In genomic region chr12:90915353-90915752, GRCh38 we compare ENCODE assay signal across 40 cellular contexts. TPM values are rescaled to one million over a fixed set of nuclear protein-coding genes. Genes with fewer than 3 reads are reported as not detected.
"Had no signal": no experiment of that assay in that cellular context is flagged by ENCODE, and none has a peak within 500 bp of the region (broad histone marks: within the 10 kb centered on the region; RNA-seq: fewer than 3 reads in every experiment).

No MANE protein-coding gene starts in this region.

- H2AFZ ChIP-seq: PC-9 had no signal

- H3K27me3 ChIP-seq: body of pancreas, breast epithelium had no signal

- H3K4me2 ChIP-seq: PC-9 had no signal

- DNase-seq: activated CD4-positive, alpha-beta memory T cell treated with anti-CD3 and anti-CD28 coated beads, Interleukin-2, amount 10 ng/mL, durations not matched to agents 7 days and 5 days; activated CD4-positive, alpha-beta T cell treated with anti-CD3 and anti-CD28 coated beads for 1 hour; activated CD4-positive, alpha-beta T cell treated with anti-CD3 and anti-CD28 coated beads for 48 hours; activated CD4-positive, CD25-positive, alpha-beta regulatory T cell; activated CD8-positive, alpha-beta memory T cell treated with anti-CD3 and anti-CD28 coated beads for 24 hours; activated CD8-positive, alpha-beta memory T cell treated with anti-CD3 and anti-CD28 coated beads, Interleukin-2, amount 10 ng/mL, durations not matched to agents 7 days and 5 days; activated CD8-positive, alpha-beta memory T cell treated with anti-CD3 and anti-CD28 coated beads, Interleukin-2, amount 50 U/mL, for 48 hours; activated effector memory CD4-positive, alpha-beta T cell treated with Interleukin-2 at 50 U/mL for 16 hours; activated naive CD4-positive, alpha-beta T cell treated with anti-CD3 and anti-CD28 coated beads, Interleukin-2, amount 50 U/mL, for 16 hours; activated naive CD8-positive, alpha-beta T cell treated with anti-CD3 and anti-CD28 coated beads for 36 hours; activated T-cell treated with anti-CD3 and anti-CD28 coated beads, Interleukin-2, amount 50 U/mL, for 48 hours; amniotic stem cell; body of pancreas; Karpas-422; NCI-H1048; NCI-H1105 treated with DMSO at 0.1 percent for 48 hours; NCI-H1436; NCI-H1694; NCI-H1930; NCI-H2081 treated with DMSO at 0.1 percent for 48 hours; NCI-H2171 treated with DMSO at 0.1 percent for 48 hours; NCI-H2227 treated with DMSO at 0.1 percent for 48 hours; NCI-H510A; NCI-H526; NCI-H748 treated with DMSO at 0.1 percent for 48 hours; NK-92 treated with Interleukin-12 subunit alpha and Interleukin-12 subunit beta, amount 100 ng/mL, for 24 hours; PC-9; SIG-M5; T1000; WERI-Rb-1 had no signal

- H3K36me3 ChIP-seq: breast epithelium, WERI-Rb-1 had no signal

- H3K4me3 ChIP-seq: body of pancreas, breast epithelium, PC-9 had no signal

- FAIRE-seq: astrocyte, RCC 7860 had no signal

- H3K27ac ChIP-seq: body of pancreas, breast epithelium, PC-9, RWPE1, WERI-Rb-1 had no signal

- ATAC-seq: activated CD8-positive, alpha-beta memory T cell treated with anti-CD3 and anti-CD28 coated beads, Interleukin-2, amount 10 ng/mL, durations not matched to agents 7 days and 5 days; body of pancreas; Right ventricle myocardium inferior had no signal

- H3K4me1 ChIP-seq: body of pancreas, breast epithelium had no signal

- H3K9me3 ChIP-seq: body of pancreas had no signal

RNA-seq across cellular contexts. Expression of gene CCER1, which starts 39.6 kb away (rescaled TPM):
- total RNA-seq: activated CD4-positive, alpha-beta memory T cell treated with anti-CD3 and anti-CD28 coated beads, Interleukin-2, amount 10 ng/mL, durations not matched to agents 7 days and 5 days; activated CD8-positive, alpha-beta memory T cell treated with anti-CD3 and anti-CD28 coated beads, Interleukin-2, amount 10 ng/mL, durations not matched to agents 7 days and 5 days; activated naive CD8-positive, alpha-beta T cell treated with anti-CD3 and anti-CD28 coated beads for 36 hours; astrocyte; body of pancreas; breast epithelium; cardiac septum; MCF 10A; PC-9; Right ventricle myocardium inferior; SK-MEL-5; T-helper 1 cell treated with Interleukin-12 subunit alpha and Interleukin-12 subunit beta and Interleukin-4 antibody, amounts not matched to agents 30 ng/mL and 1 ng/mL, for 36 hours; T-helper 2 cell treated with Interferon-gamma antibody and Interleukin-4, amounts not matched to agents 100 ng/mL and 5 ng/mL, for 36 hours had no signal
